In genomic region chr10:34526186-34526585, GRCh38 we compare ENCODE assay signal across 12 cellular contexts.
DNase-seq lines count a peak whose midpoint lies in the region; ATAC-seq and TF ChIP-seq lines count a peak whose summit lies in the region.
"Had no signal": no experiment of that assay in that cellular context is flagged by ENCODE, and none has a peak within 500 bp of the region (broad histone marks: within the 10 kb centered on the region; RNA-seq: fewer than 3 reads in every experiment).

No MANE protein-coding gene starts in this region.

- H2AK5ac ChIP-seq in neuronal stem cell (ENCODE audit: low read depth, low read length), result no peak overlapping the region

- TF ChIP-seq CTCF in AG10803 (conservative IDR thresholded peaks at IDR 0.05; ENCODE audit: low read length), result no peak
- no peak for TF ChIP-seq CTCF in ovary (IDR thresholded peaks at IDR 0.05)

- no peak overlapping the region for H2BK120ac ChIP-seq in neuronal stem cell (ENCODE audit: low read depth, low read length)

- H3K4ac ChIP-seq in neuronal stem cell (ENCODE audit: low read length), result no peak overlapping the region

- H3K4me3 ChIP-seq in AG10803 (ENCODE audit: low read length) (peak overlapping the region; percentile 39), neuronal stem cell (ENCODE audit: low read length in 2 of 2) (no peak overlapping the region), ovary (no peak overlapping the region)

- ATAC-seq in HG03432 (IDR thresholded peaks at IDR 0.05; ENCODE audit: unreplicated experiment) (no peak), HG02588 (IDR thresholded peaks at IDR 0.05; ENCODE audit: unreplicated experiment) (no peak)

- DNase-seq in AG10803 (ENCODE audit: low read depth), result peak; percentile 73
- DNase-seq in NCI-H226, result peak; percentile 93
- DNase-seq in epithelial cell of prostate (ENCODE audit: low read depth, low spot score), result no peak
- DNase-seq in neuronal stem cell (ENCODE audit: low spot score), result no peak
- DNase-seq in cerebellar cortex (ENCODE audit: low spot score), result no peak
- DNase-seq in ovary, result no peak
- DNase-seq: activated T-cell treated with anti-CD3 and anti-CD28 coated beads, Interleukin-2, amount 50 U/mL, for 1 hour; CD8-positive, alpha-beta memory T cell; H7; T-helper 1 cell had no signal

- H3K79me1 ChIP-seq in neuronal stem cell (ENCODE audit: low read depth, low read length), result no peaks in the 10 kb centered on the region

- no peak overlapping the region for H2AFZ ChIP-seq in neuronal stem cell (ENCODE audit: low read length)

- H3K14ac ChIP-seq in neuronal stem cell (ENCODE audit: low read length), result no peak overlapping the region

- intact Hi-C loops in ovary (cut with DNase I), result no loop called here

- no peak overlapping the region for H4K91ac ChIP-seq in neuronal stem cell (ENCODE audit: low read depth, low read length, poor library complexity)

- H3K4me1 ChIP-seq in neuronal stem cell (ENCODE audit: control insufficient read depth in 2 of 2, insufficient read depth in 1 of 2, low read depth in 1 of 2, low read length in 2 of 2), result peaks cover 12 to 34% of the 10 kb centered on the region in 2 donors
- peaks cover 8% of the 10 kb centered on the region for H3K4me1 ChIP-seq in ovary (ENCODE audit: insufficient read depth)

- H2BK15ac ChIP-seq in neuronal stem cell (ENCODE audit: low read length), result no peak overlapping the region

- H3K4me2 ChIP-seq in neuronal stem cell (ENCODE audit: insufficient read depth, low read length, poor library complexity, severe bottlenecking), result no peak overlapping the region

- H4K8ac ChIP-seq in neuronal stem cell (ENCODE audit: low read depth, low read length), result no peak overlapping the region

- H3K36me3 ChIP-seq in neuronal stem cell (replicated peaks in 1 of 2; ENCODE audit: control insufficient read depth in 2 of 2, insufficient read depth in 2 of 2, low read length in 2 of 2), result no peaks in the 10 kb centered on the region
- no peaks in the 10 kb centered on the region for H3K36me3 ChIP-seq in ovary

- TF ChIP-seq EP300 in ovary (IDR thresholded peaks at IDR 0.05), result no peak

- H3K23ac ChIP-seq in neuronal stem cell (ENCODE audit: low read depth, low read length, poor library complexity), result no peak overlapping the region

- H2BK12ac ChIP-seq in neuronal stem cell (ENCODE audit: low read length), result no peak overlapping the region

- H2BK5ac ChIP-seq in neuronal stem cell (ENCODE audit: low read length), result no peak overlapping the region

- H3K27me3 ChIP-seq in neuronal stem cell (ENCODE audit: control insufficient read depth in 3 of 3, insufficient read depth in 3 of 3, low read depth in 1 of 3, low read length in 3 of 3) (no peaks in the 10 kb centered on the region), ovary (no peaks in the 10 kb centered on the region)

- H3K9ac ChIP-seq in neuronal stem cell (ENCODE audit: low read depth, low read length, poor library complexity), result no peak overlapping the region

- WGBS in neuronal stem cell (ENCODE audit: extremely low coverage in 2 of 2, insufficient read length in 2 of 2, insufficient replicate concordance in 1 of 2), 2 donors, result no CpG with 5 or more reads among the region's 3 CpGs
- WGBS in ovary, 3 donors, result 65 to 81% (median 67%) methylated on average over 3 of the region's 3 CpGs

- no peak for TF ChIP-seq POLR2A in ovary (IDR thresholded peaks at IDR 0.05)

- H3K27ac ChIP-seq in epithelial cell of prostate (peak overlapping the region; percentile 77), neuronal stem cell (replicated peaks; ENCODE audit: low read length) (peak overlapping the region; percentile 21), ovary (no peak overlapping the region)

- H3K18ac ChIP-seq in neuronal stem cell (ENCODE audit: low read length), result peak overlapping the region; percentile 3

- H3K9me3 ChIP-seq in neuronal stem cell (replicated peaks in 1 of 2; ENCODE audit: control insufficient read depth in 2 of 2, insufficient read depth in 1 of 2, low read depth in 1 of 2, low read length in 2 of 2), result no peaks in the 10 kb centered on the region
- H3K9me3 ChIP-seq in ovary, result no peaks in the 10 kb centered on the region

Comparison
In these comparisons a context has a peak if more than half of its experiments do, and no peak if none do; other contexts are left out.
1. DNase-seq: peak in AG10803 (single experiment) and NCI-H226 (single experiment); none in epithelial cell of prostate (single experiment), neuronal stem cell (single experiment), cerebellar cortex (single experiment) and ovary (0 of 5).
2. H3K27ac ChIP-seq: peak in epithelial cell of prostate (single experiment) and neuronal stem cell (single experiment); none in ovary (0 of 2).